In genomic region chr15:100330629-100331215, GRCh38 we compare ENCODE assay signal across 13 cellular contexts. TPM values are rescaled to one million over a fixed set of nuclear protein-coding genes. Genes with fewer than 3 reads are reported as not detected.
DNase-seq lines count a peak whose midpoint lies in the region; ATAC-seq and TF ChIP-seq lines count a peak whose summit lies in the region.
"Had no signal": no experiment of that assay in that cellular context is flagged by ENCODE, and none has a peak within 500 bp of the region (broad histone marks: within the 10 kb centered on the region; RNA-seq: fewer than 3 reads in every experiment).

No MANE protein-coding gene starts in this region.

- peak overlapping the region; percentile 32 for H3K4me3 Mint-ChIP-seq in activated CD4-positive, alpha-beta memory T cell treated with anti-CD3 and anti-CD28 coated beads, Interleukin-2, amount 10 ng/mL, durations not matched to agents 7 days and 5 days
- H3K4me3 Mint-ChIP-seq in effector memory CD8-positive, alpha-beta T cell: peak overlapping the region; percentile 74
- H3K4me3 Mint-ChIP-seq: activated B cell treated with CpG ODN at 0.5 μM for 24 hours had no signal

- H3K36me3 ChIP-seq in BLaER1: no peaks in the 10 kb centered on the region
- H3K36me3 ChIP-seq: heart left ventricle, tibial nerve had no signal

- POLR2A ChIA-PET in activated CD4-positive, alpha-beta memory T cell treated with anti-CD3 and anti-CD28 coated beads, Interleukin-2, amount 10 ng/mL, durations not matched to agents 7 days and 5 days (lab: Charles Lee): interaction anchor here (1.1 to 2.5 kb wide), 5 partner anchors 8 to 271 kb away, joined by 3 to 10 read pairs (median 5); partner anchors contain the start of genes ASB7 and LINS1

- H3K9me3 ChIP-seq in BLaER1: no peaks in the 10 kb centered on the region
- H3K9me3 ChIP-seq: heart left ventricle, tibial nerve had no signal

- no peaks in the 10 kb centered on the region for H3K27me3 ChIP-seq in BLaER1
- H3K27me3 ChIP-seq: heart left ventricle, tibial nerve had no signal

- H3K27ac ChIP-seq in BLaER1: no peak overlapping the region
- H3K27ac ChIP-seq: epithelial cell of prostate, parathyroid adenoma had no signal

- DNase-seq in GM12865 (ENCODE audit: low read depth): peak; percentile 34
- DNase-seq in activated CD4-positive, alpha-beta memory T cell treated with anti-CD3 and anti-CD28 coated beads, Interleukin-2, amount 10 ng/mL, durations not matched to agents 7 days and 5 days: peak; percentile 49
- DNase-seq in effector memory CD8-positive, alpha-beta T cell: peak; percentile 17 to 36 (median 32)
- no peak for DNase-seq in SHP77 (lab: John Stamatoyannopoulos, UW)
- no peak for DNase-seq in HPDE6-E6E7 (ENCODE audit: extremely low spot score)
- DNase-seq: activated B cell treated with CpG ODN at 0.5 μM for 24 hours had no signal

- peak overlapping the region; percentile 41; the same call in 1 of the 2 replicates for H3K4me2 ChIP-seq in BLaER1

- CTCF ChIA-PET in activated CD4-positive, alpha-beta memory T cell treated with anti-CD3 and anti-CD28 coated beads, Interleukin-2, amount 10 ng/mL, durations not matched to agents 7 days and 5 days (lab: Charles Lee): interaction anchor here (1.0 to 3.7 kb wide), 6 partner anchors 8 to 402 kb away, joined by 3 to 50 read pairs (median 4); no protein-coding TSS in a partner anchor

- peak overlapping the region; percentile 74 for H3K27ac Mint-ChIP-seq in activated CD4-positive, alpha-beta memory T cell treated with anti-CD3 and anti-CD28 coated beads, Interleukin-2, amount 10 ng/mL, durations not matched to agents 7 days and 5 days
- H3K27ac Mint-ChIP-seq in effector memory CD8-positive, alpha-beta T cell: peak overlapping the region; percentile 11 to 88
- H3K27ac Mint-ChIP-seq: activated B cell treated with CpG ODN at 0.5 μM for 24 hours had no signal

- peaks cover 14% of the 10 kb centered on the region for H3K4me1 ChIP-seq in BLaER1
- H3K4me1 ChIP-seq: heart left ventricle, parathyroid adenoma, tibial nerve had no signal

- TF ChIP-seq CTCF in GM12865 (IDR thresholded peaks at IDR 0.05; ENCODE audit: insufficient read depth, low read depth, low read length, missing control alignments): no peak

- no peaks in the 10 kb centered on the region for H3K9me3 Mint-ChIP-seq in activated CD4-positive, alpha-beta memory T cell treated with anti-CD3 and anti-CD28 coated beads, Interleukin-2, amount 10 ng/mL, durations not matched to agents 7 days and 5 days
- H3K9me3 Mint-ChIP-seq in effector memory CD8-positive, alpha-beta T cell: no peaks in the 10 kb centered on the region
- H3K9me3 Mint-ChIP-seq: activated B cell treated with CpG ODN at 0.5 μM for 24 hours had no signal

- H3K36me3 Mint-ChIP-seq in activated CD4-positive, alpha-beta memory T cell treated with anti-CD3 and anti-CD28 coated beads, Interleukin-2, amount 10 ng/mL, durations not matched to agents 7 days and 5 days (ENCODE audit: low read depth): no peaks in the 10 kb centered on the region
- no peaks in the 10 kb centered on the region for H3K36me3 Mint-ChIP-seq in effector memory CD8-positive, alpha-beta T cell (ENCODE audit: insufficient read depth)

- peaks cover 22% of the 10 kb centered on the region for H3K4me1 Mint-ChIP-seq in activated CD4-positive, alpha-beta memory T cell treated with anti-CD3 and anti-CD28 coated beads, Interleukin-2, amount 10 ng/mL, durations not matched to agents 7 days and 5 days
- H3K4me1 Mint-ChIP-seq in effector memory CD8-positive, alpha-beta T cell (ENCODE audit: low read depth in 2 of 2): peaks cover 46 to 60% of the 10 kb centered on the region in 2 donors
- H3K4me1 Mint-ChIP-seq: activated B cell treated with CpG ODN at 0.5 μM for 24 hours had no signal

- H3K9ac ChIP-seq in BLaER1: no peak overlapping the region
- H3K9ac ChIP-seq: parathyroid adenoma had no signal

- H3K4me3 ChIP-seq in BLaER1: no peak overlapping the region
- no peak overlapping the region for H3K4me3 ChIP-seq in GM12865 (ENCODE audit: low read depth, low read length)
- H3K4me3 ChIP-seq: heart left ventricle, tibial nerve had no signal

- no peaks in the 10 kb centered on the region for H4K20me1 ChIP-seq in BLaER1

- H3K27me3 Mint-ChIP-seq in activated CD4-positive, alpha-beta memory T cell treated with anti-CD3 and anti-CD28 coated beads, Interleukin-2, amount 10 ng/mL, durations not matched to agents 7 days and 5 days: no peaks in the 10 kb centered on the region
- no peaks in the 10 kb centered on the region for H3K27me3 Mint-ChIP-seq in effector memory CD8-positive, alpha-beta T cell

- ATAC-seq in effector memory CD8-positive, alpha-beta T cell (replicated peaks): peak; percentile 90
- ATAC-seq in GM21390 (IDR thresholded peaks at IDR 0.05; ENCODE audit: unreplicated experiment): no peak
- ATAC-seq in GM18858 (IDR thresholded peaks at IDR 0.05; ENCODE audit: unreplicated experiment): no peak
- ATAC-seq: heart left ventricle had no signal

RNA-seq across cellular contexts. Expression of gene ADAMTS17, which starts 11.1 kb away (rescaled TPM):
- total RNA-seq in activated CD4-positive, alpha-beta memory T cell treated with anti-CD3 and anti-CD28 coated beads, Interleukin-2, amount 10 ng/mL, durations not matched to agents 7 days and 5 days: under 1 TPM; 0.38 to 0.68 TPM

Comparison
In these comparisons a context has a peak if more than half of its experiments do, and no peak if none do; other contexts are left out.
1. DNase-seq: peak in GM12865 (single experiment), activated CD4-positive, alpha-beta memory T cell treated with anti-CD3 and anti-CD28 coated beads, Interleukin-2, amount 10 ng/mL, durations not matched to agents 7 days and 5 days (single experiment) and effector memory CD8-positive, alpha-beta T cell (3 of 3); none in SHP77 (0 of 2) and HPDE6-E6E7 (single experiment).